32 cellular contexts compared by ENCODE assay signal in genomic region chr15:28915935-28916334, GRCh38. TPM values are rescaled to one million over a fixed set of nuclear protein-coding genes. Genes with fewer than 3 reads are reported as not detected.
DNase-seq lines count a peak whose midpoint lies in the region; ATAC-seq, FAIRE-seq and TF ChIP-seq lines count a peak whose summit lies in the region.
"Had no signal": no experiment of that assay in that cellular context is flagged by ENCODE, and none has a peak within 500 bp of the region (broad histone marks: within the 10 kb centered on the region; RNA-seq: fewer than 3 reads in every experiment).

No MANE protein-coding gene starts in this region.

- H3K27ac Mint-ChIP-seq in nephron progenitor cell = no peak overlapping the region
- H3K27ac Mint-ChIP-seq: CD14-positive monocyte; CD8-positive, alpha-beta memory T cell had no signal

- no peak overlapping the region for H4K8ac ChIP-seq in H1 (ENCODE audit: extremely low read depth, insufficient read depth, low read length)

- H4K5ac ChIP-seq in H1 (ENCODE audit: insufficient read length, low read depth, low read length) = no peak overlapping the region

- peak overlapping the region; percentile 0; the same call in 1 of the 2 replicates for H2BK5ac ChIP-seq in H1 (ENCODE audit: low read depth, low read length)

- H4K91ac ChIP-seq in H1 (replicated peaks; ENCODE audit: insufficient read length, low read length) = no peak overlapping the region

- TF ChIP-seq RAD21 in H1 (IDR thresholded peaks at IDR 0.05 in 1 of 2, conservative IDR thresholded peaks at IDR 0.05 in 1 of 2; ENCODE audit: low read depth in 2 of 2, low read length in 2 of 2) = no peak

- H2BK15ac ChIP-seq in H1 (ENCODE audit: low read length) = peak overlapping the region; percentile 10; the same call in 1 of the 2 replicates

- no peak overlapping the region for H3K4me3 Mint-ChIP-seq in nephron progenitor cell
- H3K4me3 Mint-ChIP-seq: CD14-positive monocyte; CD8-positive, alpha-beta memory T cell had no signal

- H3K14ac ChIP-seq in H1 (ENCODE audit: insufficient read length) = no peak overlapping the region

- H3K23me2 ChIP-seq in H1 (ENCODE audit: low read depth, low read length) = peaks cover 11% of the 10 kb centered on the region; the same call in 1 of the 2 replicates

- peak overlapping the region; percentile 30; the same call in 1 of the 2 replicates for H2AK5ac ChIP-seq in H1 (ENCODE audit: low read depth, low read length)

- H3K9ac ChIP-seq in H1 (replicated peaks in 1 of 4; ENCODE audit: extremely low read depth in 1 of 4, low read depth in 3 of 4, low read length in 3 of 4) = no peak overlapping the region
- H3K9ac ChIP-seq: GM23248 had no signal

- H3K4ac ChIP-seq in H1 (replicated peaks; ENCODE audit: insufficient read length, low read depth, low read length) = peak overlapping the region; percentile 48

- no peak for TF ChIP-seq POLR2A in H1 (IDR thresholded peaks at IDR 0.05; ENCODE audit: control extremely low read depth in 1 of 2, low read depth in 2 of 2, low read length in 2 of 2)

- no peak overlapping the region for H2BK120ac ChIP-seq in H1 (replicated peaks; ENCODE audit: low read depth, low read length)

- no peaks in the 10 kb centered on the region for H3K27me3 Mint-ChIP-seq in nephron progenitor cell (ENCODE audit: low read depth, poor library complexity)
- H3K27me3 Mint-ChIP-seq: CD8-positive, alpha-beta memory T cell had no signal

- H3K36me3 ChIP-seq in H7 (replicated peaks; ENCODE audit: control insufficient read depth, insufficient read depth, low read length) (no peaks in the 10 kb centered on the region), H1 (ENCODE audit: control insufficient read depth in 2 of 4, insufficient read depth in 4 of 4, low read length in 3 of 4) (no peaks in the 10 kb centered on the region; a peak in 1 of 8 replicates)
- H3K36me3 ChIP-seq: BE2C, HAP-1 had no signal

- FAIRE-seq in H1 (lab: Jason Lieb, UNC) = no peak
- FAIRE-seq: GM19239, HTR-8/SVneo had no signal

- WGBS in H1 (ENCODE audit: extremely low coverage in 1 of 2, insufficient coverage in 1 of 2, insufficient read length in 1 of 2, insufficient replicate concordance in 2 of 2, low coverage in 1 of 2, low lambda C conversion rate in 2 of 2, missing lambda C conversion rate in 1 of 2), 2 experiments = 93% methylated on average over 15 of the region's 15 CpGs; no CpG with 5 or more reads in 1 of the 2 experiments

- no peaks in the 10 kb centered on the region for H3K9me3 ChIP-seq in H1 (ENCODE audit: insufficient read depth in 2 of 2, low read depth in 1 of 2, low read length in 1 of 2)
- H3K9me3 ChIP-seq: BE2C, HAP-1 had no signal

- no peaks in the 10 kb centered on the region for H3K27me3 ChIP-seq in H7 (ENCODE audit: control insufficient read depth, insufficient read depth, low read length)
- H3K27me3 ChIP-seq in H1 (replicated peaks in 1 of 4; ENCODE audit: control insufficient read depth in 3 of 4, extremely low read depth in 1 of 4, insufficient read depth in 3 of 4, low read length in 3 of 4) = no peaks in the 10 kb centered on the region
- H3K27me3 ChIP-seq: BE2C, SJSA1 had no signal

- no peak for ATAC-seq in GM21447 (IDR thresholded peaks at IDR 0.05; ENCODE audit: unreplicated experiment)
- ATAC-seq: PC-3, Right ventricle myocardium inferior had no signal

- peak overlapping the region; percentile 0; the same call in 1 of the 2 replicates for H2BK12ac ChIP-seq in H1 (ENCODE audit: low read depth, low read length)

- TF ChIP-seq CTCF in H1 (IDR thresholded peaks at IDR 0.05; ENCODE audit: control extremely low read depth in 1 of 3, insufficient read depth in 1 of 3, low read depth in 1 of 3, low read length in 3 of 3) (no peak), nephron progenitor cell (IDR thresholded peaks at IDR 0.05) (no peak)

- peaks cover 21% of the 10 kb centered on the region for H3K4me1 Mint-ChIP-seq in nephron progenitor cell
- H3K4me1 Mint-ChIP-seq: CD14-positive monocyte had no signal

- peaks cover 8 to 28% (median 16%) of the 10 kb centered on the region in 4 experiments for H3K4me1 ChIP-seq in H1 (replicated peaks in 1 of 4; ENCODE audit: control insufficient read depth in 3 of 4, insufficient read depth in 4 of 4, low read length in 3 of 4)
- H3K4me1 ChIP-seq: SJSA1 had no signal

- peaks cover 8% of the 10 kb centered on the region for H3K79me1 ChIP-seq in H1 (ENCODE audit: low read depth, low read length)

- no peak overlapping the region for H3K18ac ChIP-seq in H1 (ENCODE audit: extremely low read depth, low read length)

- H3K79me2 ChIP-seq in H1 (ENCODE audit: control insufficient read depth in 1 of 2, insufficient read depth in 2 of 2, low read length in 2 of 2) = no peaks in the 10 kb centered on the region

- H4K20me1 ChIP-seq in H1 (replicated peaks in 1 of 2; ENCODE audit: control insufficient read depth in 1 of 2, insufficient read depth in 2 of 2, low read length in 2 of 2) = peaks cover 0 to 11% of the 10 kb centered on the region in 2 experiments

- H3K27ac ChIP-seq in H1 (ENCODE audit: low read depth, low read length) = no peak overlapping the region
- H3K27ac ChIP-seq: GM23248, SJSA1 had no signal

- peak; percentile 54 for DNase-seq in activated effector memory CD4-positive, alpha-beta T cell treated with anti-CD3 and anti-CD28 coated beads, Interleukin-2, amount 50 U/mL, for 16 hours
- no peak for DNase-seq in activated effector memory CD4-positive, alpha-beta T cell treated with Interleukin-2 at 50 U/mL for 16 hours
- DNase-seq in H7 (peak; percentile 19), H1 (ENCODE audit: low read depth in 1 of 2, low spot score in 2 of 2) (no peak), posterior vena cava (ENCODE audit: low spot score) (peak; percentile 58), nephron progenitor cell (no peak), NK-92 (lab: John Stamatoyannopoulos, UW; ENCODE audit: unreplicated experiment) (no peak)
- DNase-seq: 8988T; ACHN; BE2C; CD8-positive, alpha-beta memory T cell; DMS79 treated with DMSO at 0.1 percent for 48 hours; GM23248; KBM-7; MV-4-11; NCI-H1105; NCI-H1436 treated with DMSO at 0.1 percent for 48 hours; NCI-H187 treated with DMSO at 0.1 percent for 48 hours; NCI-H2107; NCI-H524 treated with DMSO at 0.1 percent for 48 hours; NCI-H774; NK-92 treated with Interleukin-12 subunit alpha and Interleukin-12 subunit beta, amount 100 ng/mL, for 24 hours; PC-3 had no signal

- TF ChIP-seq EP300 in H1 (IDR thresholded peaks at IDR 0.05; ENCODE audit: borderline replicate concordance in 1 of 2, low read depth in 2 of 2, low read length in 2 of 2) = no peak

- H2AFZ ChIP-seq in H1 (ENCODE audit: low read length) = no peak overlapping the region
- H2AFZ ChIP-seq: GM23248 had no signal

- H3K23ac ChIP-seq in H1 (ENCODE audit: insufficient read length) = no peak overlapping the region

- H3K56ac ChIP-seq in H1 (replicated peaks; ENCODE audit: insufficient read length, low read depth, low read length) = no peak overlapping the region

- H3K4me3 ChIP-seq in H7 (ENCODE audit: insufficient read depth, low read depth, low read length) (no peak overlapping the region), H1 (ENCODE audit: extremely low read depth in 1 of 4, insufficient read depth in 2 of 4, low read depth in 3 of 4, low read length in 4 of 4) (no peak overlapping the region)
- H3K4me3 ChIP-seq: GM23248, HAP-1, SJSA1 had no signal

- H3K9me3 Mint-ChIP-seq in nephron progenitor cell = no peaks in the 10 kb centered on the region
- H3K9me3 Mint-ChIP-seq: CD14-positive monocyte; CD8-positive, alpha-beta memory T cell had no signal

- intact Hi-C loops in posterior vena cava (cut with DNase I) = no loop called here

- POLR2A ChIA-PET in H1 (lab: Charles Lee; ENCODE audit: partially characterized antibody) = no interaction called here

- H3K4me2 ChIP-seq in H1 (ENCODE audit: insufficient read depth in 1 of 2, low read depth in 2 of 2, low read length in 2 of 2) = no peak overlapping the region

- CTCF ChIA-PET in H1 (lab: Charles Lee; ENCODE audit: partially characterized antibody) = no interaction called here

- H3K36me3 Mint-ChIP-seq in nephron progenitor cell (ENCODE audit: low read depth) = no peaks in the 10 kb centered on the region
- H3K36me3 Mint-ChIP-seq: CD14-positive monocyte; CD8-positive, alpha-beta memory T cell had no signal

- H2BK20ac ChIP-seq in H1 (ENCODE audit: low read length) = no peak overlapping the region

TF ChIP-seq in H1, 55 proteins besides CTCF, POLR2A, EP300 and RAD21:
- TF ChIP-seq SP4 (IDR thresholded peaks at IDR 0.05; ENCODE audit: low read length) = no peak
- TF ChIP-seq SIRT6 (IDR thresholded peaks at IDR 0.05; ENCODE audit: low read length) = no peak
- TF ChIP-seq BRCA1 (IDR thresholded peaks at IDR 0.05; ENCODE audit: low read depth, low read length) = no peak
- TF ChIP-seq SIX5 (IDR thresholded peaks at IDR 0.05; ENCODE audit: low read depth, low read length) = no peak
- TF ChIP-seq PHF8 (conservative IDR thresholded peaks at IDR 0.05; ENCODE audit: low read depth, low read length) = no peak
- no peak for TF ChIP-seq SIN3A (conservative IDR thresholded peaks at IDR 0.05 in 1 of 2, IDR thresholded peaks at IDR 0.05 in 1 of 2; ENCODE audit: low read depth in 1 of 2, low read length in 2 of 2)
- TF ChIP-seq JUN (IDR thresholded peaks at IDR 0.05; ENCODE audit: low read depth, low read length) = no peak
- TF ChIP-seq TAF1 (IDR thresholded peaks at IDR 0.05; ENCODE audit: low read depth, low read length) = no peak

RNA-seq across cellular contexts. Expression of gene APBA2, which starts 30.2 kb away (rescaled TPM):
- 13.9 and 15.6 TPM in 2 replicates for total RNA-seq in H7 (2014; rRNA removed; shearing (Covaris generic))
- total RNA-seq in H1 (2021; fragmentation: NEBNext Ultra II Directional; extraction: Animal tissue kit (Norgen Biotek cat#: 25700)) = 13.9 and 15.5 TPM in 2 replicates
- 19.0 and 20.4 TPM in 2 replicates for polyA plus RNA-seq in H1 (2011; rRNA removed)
- 19.3 TPM for polyA plus RNA-seq in H1 (2011; cell fraction: cytosol; rRNA removed)
- 38.3 TPM for polyA plus RNA-seq in H1 (2011; cell fraction: nucleus; rRNA removed)
- polyA plus RNA-seq in H1 (2012, experiment 1 of 2) = 9.5 to 16.7 TPM (median 14.7 TPM) in 4 replicates
- 9.8 TPM for polyA plus RNA-seq in H1 (2012, experiment 2 of 2)
- 8.2 TPM for polyA plus RNA-seq in H1 (2013, experiment 1 of 2)
- polyA plus RNA-seq in H1 (2013, experiment 2 of 2) = 8.5 TPM
- polyA minus RNA-seq in H1 (2011; rRNA and poly(A)+ RNA removed) = 16.0 and 21.3 TPM in 2 replicates
- 10.5 TPM for polyA minus RNA-seq in H1 (2011; cell fraction: cytosol; rRNA and poly(A)+ RNA removed)
- 14.0 TPM for polyA minus RNA-seq in H1 (2011; cell fraction: nucleus; rRNA and poly(A)+ RNA removed)
- total RNA-seq in posterior vena cava = 1 to 10 TPM; 2.7 to 4.0 TPM
- total RNA-seq: LHCN-M2, MCF 10A had no signal

Comparison
In these comparisons a context has a peak if more than half of its experiments do, and no peak if none do; other contexts are left out.
1. DNase-seq: peak in activated effector memory CD4-positive, alpha-beta T cell treated with anti-CD3 and anti-CD28 coated beads, Interleukin-2, amount 50 U/mL, for 16 hours (single experiment), H7 (single experiment) and posterior vena cava (single experiment); none in activated effector memory CD4-positive, alpha-beta T cell treated with Interleukin-2 at 50 U/mL for 16 hours (single experiment), H1 (0 of 2), nephron progenitor cell (single experiment) and NK-92 (single experiment).